16 cellular contexts compared by ENCODE assay signal in the genomic region with DNA sequence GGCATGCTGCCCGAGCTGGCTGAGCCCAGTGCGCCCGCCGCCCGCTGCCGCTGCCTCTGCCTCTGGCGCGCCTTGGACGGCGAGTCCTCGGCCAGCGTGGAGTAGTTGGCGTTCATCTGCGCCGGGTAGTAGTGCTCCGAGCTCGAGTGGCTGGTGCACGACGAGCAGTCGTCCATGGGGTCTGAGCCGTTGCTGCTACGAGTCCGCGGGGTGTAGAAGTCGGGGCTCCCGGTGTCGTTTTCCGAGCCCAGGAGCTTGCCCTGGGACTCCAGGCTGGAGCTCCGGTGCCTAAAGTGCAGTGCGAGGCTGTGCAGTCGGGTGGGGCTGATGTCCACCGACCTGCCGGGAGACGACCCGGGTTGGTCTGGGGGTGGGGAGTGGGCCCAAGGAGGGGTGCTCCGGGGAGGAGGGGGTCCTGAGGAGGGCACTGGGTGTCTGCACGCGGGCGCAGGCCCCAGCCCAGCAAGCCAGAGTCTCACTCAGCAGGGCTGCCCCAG.
A peak's percentile ranks its signal among the peaks of the same experiment; 100 is the strongest.
DNase-seq lines count a peak whose midpoint lies in the region; ATAC-seq and TF ChIP-seq lines count a peak whose summit lies in the region.
"Had no signal": no experiment of that assay in that cellular context is flagged by ENCODE, and none has a peak within 500 bp of the region (broad histone marks: within the 10 kb centered on the region; RNA-seq: fewer than 3 reads in every experiment).

No MANE protein-coding gene starts in this region.

- no peaks in the 10 kb centered on the region for H3K27me3 ChIP-seq in left ventricle myocardium inferior (ENCODE audit: low read depth)
- H3K27me3 ChIP-seq in neuronal stem cell (ENCODE audit: control insufficient read depth in 3 of 3, insufficient read depth in 3 of 3, low read depth in 1 of 3, low read length in 3 of 3), result no peaks in the 10 kb centered on the region
- H3K27me3 ChIP-seq: BLaER1 treated with 17β-estradiol and CSF1 and Interleukin-3, amounts not matched to agents 10 nM and 100 nM had no signal

- no CpG with 5 or more reads among the region's 39 CpGs for whole genome bisulfite sequencing in neuronal stem cell (ENCODE audit: extremely low coverage in 2 of 2, insufficient read length in 2 of 2, insufficient replicate concordance in 1 of 2), 2 donors

- no peak overlapping the region for H2AK5ac ChIP-seq in neuronal stem cell (ENCODE audit: low read depth, low read length)

- H4K91ac ChIP-seq in neuronal stem cell (ENCODE audit: low read depth, low read length, poor library complexity), result no peak overlapping the region

- no peak overlapping the region for H3K23ac ChIP-seq in neuronal stem cell (ENCODE audit: low read depth, low read length, poor library complexity)

- H3K4me2 ChIP-seq in neuronal stem cell (ENCODE audit: insufficient read depth, low read length, poor library complexity, severe bottlenecking), result no peak overlapping the region
- H3K4me2 ChIP-seq: A549 had no signal

- H3K27ac ChIP-seq in left ventricle myocardium inferior (replicated peaks), result no peak overlapping the region
- H3K27ac ChIP-seq in neuronal stem cell (replicated peaks; ENCODE audit: low read length), result no peak overlapping the region
- H3K27ac ChIP-seq: 22Rv1; A549; BLaER1 treated with 17β-estradiol and CSF1 and Interleukin-3, amounts not matched to agents 10 nM and 100 nM; C4-2B had no signal

- H2BK15ac ChIP-seq in neuronal stem cell (ENCODE audit: low read length), result no peak overlapping the region

- H3K9me3 ChIP-seq in left ventricle myocardium inferior (replicated peaks) (no peaks in the 10 kb centered on the region), neuronal stem cell (replicated peaks in 1 of 2; ENCODE audit: control insufficient read depth in 2 of 2, insufficient read depth in 1 of 2, low read depth in 1 of 2, low read length in 2 of 2) (no peaks in the 10 kb centered on the region)
- H3K9me3 ChIP-seq: A549, Caco-2 had no signal

- no peak overlapping the region for H3K4ac ChIP-seq in neuronal stem cell (ENCODE audit: low read length)

- no peak overlapping the region for H3K4me3 ChIP-seq in left ventricle myocardium inferior
- H3K4me3 ChIP-seq in neuronal stem cell (ENCODE audit: low read length in 2 of 2), result no peak overlapping the region
- H3K4me3 ChIP-seq: A549; BLaER1 treated with 17β-estradiol and CSF1 and Interleukin-3, amounts not matched to agents 10 nM and 100 nM had no signal

- intact Hi-C loops in Right ventricle myocardium inferior (cut with DNase I), result loop anchor here (5.0 kb wide), 1 partner anchor 435 kb away; no protein-coding TSS in a partner anchor
- intact Hi-C loops in left ventricle myocardium inferior (cut with micrococcal nuclease), result no loop called here

- H2AFZ ChIP-seq in neuronal stem cell (ENCODE audit: low read length), result no peak overlapping the region

- H3K14ac ChIP-seq in neuronal stem cell (ENCODE audit: low read length), result no peak overlapping the region

- TF ChIP-seq CTCF in left ventricle myocardium inferior (IDR thresholded peaks at IDR 0.05; ENCODE audit: borderline replicate concordance), result no peak

- ATAC-seq in Right ventricle myocardium inferior, result no peak
- no peak for ATAC-seq in activated CD4-positive, CD25-positive, alpha-beta regulatory T cell treated with anti-CD3 and anti-CD28 coated beads, Interleukin-2, amount 50 U/mL, for 24 hours
- no peak for ATAC-seq in HG03521 (IDR thresholded peaks at IDR 0.05; ENCODE audit: unreplicated experiment)
- ATAC-seq: A549; CD8-positive, alpha-beta T cell had no signal

- DNase-seq in Right ventricle myocardium inferior (ENCODE audit: missing footprints) (peak; percentile 70), left ventricle myocardium inferior (no peak), neuronal stem cell (ENCODE audit: low spot score) (no peak)
- DNase-seq: AML-193; Caco-2; Calu3; CD4-positive, alpha-beta T cell; CD8-positive, alpha-beta T cell; DMS79 treated with DMSO at 0.1 percent for 48 hours; GF-D8 had no signal

- H3K79me1 ChIP-seq in neuronal stem cell (ENCODE audit: low read depth, low read length), result no peaks in the 10 kb centered on the region

- H3K9ac ChIP-seq in neuronal stem cell (ENCODE audit: low read depth, low read length, poor library complexity), result no peak overlapping the region
- H3K9ac ChIP-seq: BLaER1 treated with 17β-estradiol and CSF1 and Interleukin-3, amounts not matched to agents 10 nM and 100 nM had no signal

- peaks cover 81% of the 10 kb centered on the region for H3K36me3 ChIP-seq in left ventricle myocardium inferior
- H3K36me3 ChIP-seq in neuronal stem cell (replicated peaks in 1 of 2; ENCODE audit: control insufficient read depth in 2 of 2, insufficient read depth in 2 of 2, low read length in 2 of 2), result peaks cover 33 to 98% of the 10 kb centered on the region in 2 donors

- H4K8ac ChIP-seq in neuronal stem cell (ENCODE audit: low read depth, low read length), result no peak overlapping the region

- no peak overlapping the region for H3K18ac ChIP-seq in neuronal stem cell (ENCODE audit: low read length)

- H2BK120ac ChIP-seq in neuronal stem cell (ENCODE audit: low read depth, low read length), result no peak overlapping the region

- H2BK12ac ChIP-seq in neuronal stem cell (ENCODE audit: low read length), result no peak overlapping the region

- H3K4me1 ChIP-seq in left ventricle myocardium inferior (peaks cover 69% of the 10 kb centered on the region), neuronal stem cell (ENCODE audit: control insufficient read depth in 2 of 2, insufficient read depth in 1 of 2, low read depth in 1 of 2, low read length in 2 of 2) (peaks cover 0 to 14% of the 10 kb centered on the region in 2 donors)
- H3K4me1 ChIP-seq: A549, Caco-2 had no signal

- H2BK5ac ChIP-seq in neuronal stem cell (ENCODE audit: low read length), result peak overlapping the region; percentile 10
